ENCODE assay signal across 2 cellular contexts in genomic region chr17:66287911-66288310, GRCh38.
TF ChIP-seq lines count a peak whose summit lies in the region.

No MANE protein-coding gene starts in this region.

TF ChIP-seq in IMR-90, 13 proteins besides CTCF, POLR2A, EP300 and RAD21:
- TF ChIP-seq, protein P1, sequence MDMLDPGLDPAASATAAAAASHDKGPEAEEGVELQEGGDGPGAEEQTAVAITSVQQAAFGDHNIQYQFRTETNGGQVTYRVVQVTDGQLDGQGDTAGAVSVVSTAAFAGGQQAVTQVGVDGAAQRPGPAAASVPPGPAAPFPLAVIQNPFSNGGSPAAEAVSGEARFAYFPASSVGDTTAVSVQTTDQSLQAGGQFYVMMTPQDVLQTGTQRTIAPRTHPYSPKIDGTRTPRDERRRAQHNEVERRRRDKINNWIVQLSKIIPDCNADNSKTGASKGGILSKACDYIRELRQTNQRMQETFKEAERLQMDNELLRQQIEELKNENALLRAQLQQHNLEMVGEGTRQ (IDR thresholded peaks at IDR 0.05; ENCODE audit: low read depth, low read length): no peak
- TF ChIP-seq, protein P2, sequence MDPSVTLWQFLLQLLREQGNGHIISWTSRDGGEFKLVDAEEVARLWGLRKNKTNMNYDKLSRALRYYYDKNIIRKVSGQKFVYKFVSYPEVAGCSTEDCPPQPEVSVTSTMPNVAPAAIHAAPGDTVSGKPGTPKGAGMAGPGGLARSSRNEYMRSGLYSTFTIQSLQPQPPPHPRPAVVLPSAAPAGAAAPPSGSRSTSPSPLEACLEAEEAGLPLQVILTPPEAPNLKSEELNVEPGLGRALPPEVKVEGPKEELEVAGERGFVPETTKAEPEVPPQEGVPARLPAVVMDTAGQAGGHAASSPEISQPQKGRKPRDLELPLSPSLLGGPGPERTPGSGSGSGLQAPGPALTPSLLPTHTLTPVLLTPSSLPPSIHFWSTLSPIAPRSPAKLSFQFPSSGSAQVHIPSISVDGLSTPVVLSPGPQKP (IDR thresholded peaks at IDR 0.05; ENCODE audit: borderline replicate concordance, low read depth, low read length): no peak
- no peak for TF ChIP-seq BHLHE40 (IDR thresholded peaks at IDR 0.05; ENCODE audit: low read depth, low read length)
- no peak for TF ChIP-seq RCOR1 (IDR thresholded peaks at IDR 0.05; ENCODE audit: insufficient replicate concordance, low read length)
- TF ChIP-seq MAZ (IDR thresholded peaks at IDR 0.05; ENCODE audit: borderline replicate concordance, low read depth, low read length): no peak
- no peak for TF ChIP-seq SMC3 (IDR thresholded peaks at IDR 0.05; ENCODE audit: low read depth, low read length)
- TF ChIP-seq RFX5 (IDR thresholded peaks at IDR 0.05; ENCODE audit: low read depth, low read length): no peak
- TF ChIP-seq CHD1 (IDR thresholded peaks at IDR 0.05; ENCODE audit: low read depth, low read length): no peak
- no peak for TF ChIP-seq MAFK (IDR thresholded peaks at IDR 0.05; ENCODE audit: low read depth, low read length)
- no peak for TF ChIP-seq FOS (IDR thresholded peaks at IDR 0.05; ENCODE audit: low read depth, low read length)
- no peak for TF ChIP-seq NFE2L2 (IDR thresholded peaks at IDR 0.05; ENCODE audit: low read depth, low read length)
- no peak for TF ChIP-seq MXI1 (IDR thresholded peaks at IDR 0.05; ENCODE audit: borderline replicate concordance, low read depth, low read length)
- no peak for TF ChIP-seq CEBPB (IDR thresholded peaks at IDR 0.05; ENCODE audit: low read depth, low read length)

TF ChIP-seq in SK-N-SH, 30 proteins besides CTCF, POLR2A, EP300 and RAD21 (continued from another document):
- no peak for TF ChIP-seq NFIC (IDR thresholded peaks at IDR 0.05; ENCODE audit: borderline replicate concordance)
- no peak for TF ChIP-seq GATA2 (CRISPR knock-in tag; IDR thresholded peaks at IDR 0.05)
- TF ChIP-seq, protein P3, sequence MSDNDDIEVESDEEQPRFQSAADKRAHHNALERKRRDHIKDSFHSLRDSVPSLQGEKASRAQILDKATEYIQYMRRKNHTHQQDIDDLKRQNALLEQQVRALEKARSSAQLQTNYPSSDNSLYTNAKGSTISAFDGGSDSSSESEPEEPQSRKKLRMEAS (IDR thresholded peaks at IDR 0.05; ENCODE audit: low read depth): no peak
- TF ChIP-seq, protein P1 (IDR thresholded peaks at IDR 0.05; ENCODE audit: borderline replicate concordance, low read depth, low read length): no peak
- no peak for TF ChIP-seq SIN3A (IDR thresholded peaks at IDR 0.05; ENCODE audit: borderline replicate concordance, low read depth, low read length)
- no peak for TF ChIP-seq JUND (IDR thresholded peaks at IDR 0.05)
- no peak for TF ChIP-seq EZH2phosphoT487 (IDR thresholded peaks at IDR 0.05; ENCODE audit: borderline replicate concordance, low read depth)
- no peak for TF ChIP-seq TCF12 (IDR thresholded peaks at IDR 0.05)
- TF ChIP-seq TEAD4 (IDR thresholded peaks at IDR 0.05; ENCODE audit: borderline replicate concordance, insufficient read depth): no peak
- TF ChIP-seq CHD2 (IDR thresholded peaks at IDR 0.05; ENCODE audit: low read length, partially characterized antibody): no peak
- no peak for TF ChIP-seq SMC3 (IDR thresholded peaks at IDR 0.05; ENCODE audit: low read depth, low read length)
- TF ChIP-seq PBX3 (IDR thresholded peaks at IDR 0.05): no peak
- no peak for TF ChIP-seq MXI1 (IDR thresholded peaks at IDR 0.05; ENCODE audit: low read depth, low read length)
- no peak for TF ChIP-seq RCOR1 (IDR thresholded peaks at IDR 0.05; ENCODE audit: low read length)
- no peak for TF ChIP-seq ZBTB33 (IDR thresholded peaks at IDR 0.05; ENCODE audit: borderline replicate concordance, low read depth)
